9 cellular contexts compared by ENCODE assay signal in genomic region chr11:10181811-10182210, GRCh38.
A peak's percentile ranks its signal among the peaks of the same experiment; 100 is the strongest.
DNase-seq lines count a peak whose midpoint lies in the region; ATAC-seq and TF ChIP-seq lines count a peak whose summit lies in the region.
"Had no signal": no experiment of that assay in that cellular context is flagged by ENCODE, and none has a peak within 500 bp of the region (broad histone marks: within the 10 kb centered on the region; RNA-seq: fewer than 3 reads in every experiment).

No MANE protein-coding gene starts in this region.

- peaks cover 7% of the 10 kb centered on the region for H3K36me3 Mint-ChIP-seq in HFFc6 (ENCODE audit: low read depth)
- H3K36me3 Mint-ChIP-seq in glutamatergic neuron (ENCODE audit: unreplicated experiment), result no peaks in the 10 kb centered on the region
- peaks cover 3 to 11% (median 8%) of the 10 kb centered on the region in 3 donors for H3K36me3 Mint-ChIP-seq in naive thymus-derived CD8-positive, alpha-beta T cell

- H3K27ac Mint-ChIP-seq in HFFc6 (peak overlapping the region; percentile 80), glutamatergic neuron (ENCODE audit: unreplicated experiment) (no peak overlapping the region)
- H3K27ac Mint-ChIP-seq in naive thymus-derived CD8-positive, alpha-beta T cell, result no peak overlapping the region
- H3K27ac Mint-ChIP-seq: T-helper 1 cell treated with Interleukin-12 subunit alpha and Interleukin-12 subunit beta and Interleukin-4 antibody, amounts not matched to agents 30 μg/mL and 1 μg/mL, for 36 hours had no signal

- POLR2A ChIA-PET in naive thymus-derived CD8-positive, alpha-beta T cell (lab: Charles Lee), result no interaction called here

- peak; percentile 47 for TF ChIP-seq CTCF in AG10803 (conservative IDR thresholded peaks at IDR 0.05; ENCODE audit: low read length)
- TF ChIP-seq CTCF in HFFc6 (IDR thresholded peaks at IDR 0.05), result peak; percentile 76
- peak; percentile 15 for TF ChIP-seq CTCF in glutamatergic neuron (IDR thresholded peaks at IDR 0.05; ENCODE audit: partially characterized antibody, unreplicated experiment)

- intact Hi-C loops in cardiac septum (cut with DNase I), result no loop called here

- H3K4me1 Mint-ChIP-seq in HFFc6 (ENCODE audit: low read depth) (peaks cover 13% of the 10 kb centered on the region), glutamatergic neuron (ENCODE audit: low read depth, unreplicated experiment) (no peaks in the 10 kb centered on the region)
- no peaks in the 10 kb centered on the region for H3K4me1 Mint-ChIP-seq in naive thymus-derived CD8-positive, alpha-beta T cell

- H3K4me3 ChIP-seq in AG10803 (ENCODE audit: low read length), result no peak overlapping the region

- H3K9me3 Mint-ChIP-seq in HFFc6 (no peaks in the 10 kb centered on the region), glutamatergic neuron (ENCODE audit: unreplicated experiment) (no peaks in the 10 kb centered on the region)
- peaks cover 0 to 11% (median 5%) of the 10 kb centered on the region in 9 donors for H3K9me3 Mint-ChIP-seq in naive thymus-derived CD8-positive, alpha-beta T cell

- no peaks in the 10 kb centered on the region; the same call in 1 of the 2 replicates for H3K27me3 Mint-ChIP-seq in HFFc6 (ENCODE audit: insufficient read depth)
- H3K27me3 Mint-ChIP-seq in glutamatergic neuron (ENCODE audit: unreplicated experiment), result no peaks in the 10 kb centered on the region
- no peaks in the 10 kb centered on the region for H3K27me3 Mint-ChIP-seq in naive thymus-derived CD8-positive, alpha-beta T cell

- peak; percentile 75 for DNase-seq in AG10803 (ENCODE audit: low read depth)
- DNase-seq in HFFc6, result peak; percentile 66
- peak; percentile 60 for DNase-seq in SW480 (ENCODE audit: low spot score)
- DNase-seq in glutamatergic neuron, result no peak
- no peak for DNase-seq in naive thymus-derived CD8-positive, alpha-beta T cell
- no peak for DNase-seq in cardiac septum (ENCODE audit: low spot score)

- H3K4me3 Mint-ChIP-seq in HFFc6 (no peak overlapping the region), glutamatergic neuron (ENCODE audit: unreplicated experiment) (no peak overlapping the region)
- no peak overlapping the region for H3K4me3 Mint-ChIP-seq in naive thymus-derived CD8-positive, alpha-beta T cell
- H3K4me3 Mint-ChIP-seq: T-helper 1 cell treated with Interleukin-12 subunit alpha and Interleukin-12 subunit beta and Interleukin-4 antibody, amounts not matched to agents 30 μg/mL and 1 μg/mL, for 36 hours had no signal

- no peak for ATAC-seq in naive thymus-derived CD8-positive, alpha-beta T cell
- no peak for ATAC-seq in GM19397 (IDR thresholded peaks at IDR 0.05; ENCODE audit: unreplicated experiment)
- ATAC-seq in GM21576 (IDR thresholded peaks at IDR 0.05; ENCODE audit: unreplicated experiment), result no peak

Comparison
In these comparisons a context has a peak if more than half of its experiments do, and no peak if none do; other contexts are left out.
1. DNase-seq: peak in AG10803 (single experiment), HFFc6 (single experiment) and SW480 (single experiment); none in glutamatergic neuron (single experiment), naive thymus-derived CD8-positive, alpha-beta T cell (0 of 10) and cardiac septum (single experiment).
2. CTCF ChIP-seq: peak in every context shown above with its lines; median percentile 76 in HFFc6; 47 in AG10803; 15 in glutamatergic neuron.